ENCODE assay signal across 1 cellular context in genomic region chr10:80290474-80291220, GRCh38.
A peak's percentile ranks its signal among the peaks of the same experiment; 100 is the strongest.
TF ChIP-seq lines count a peak whose summit lies in the region.

No MANE protein-coding gene starts in this region.

TF ChIP-seq in HepG2, 621 proteins besides CTCF, POLR2A, EP300 and RAD21 (continued from another document and continues in another):
- TF ChIP-seq, protein P1, sequence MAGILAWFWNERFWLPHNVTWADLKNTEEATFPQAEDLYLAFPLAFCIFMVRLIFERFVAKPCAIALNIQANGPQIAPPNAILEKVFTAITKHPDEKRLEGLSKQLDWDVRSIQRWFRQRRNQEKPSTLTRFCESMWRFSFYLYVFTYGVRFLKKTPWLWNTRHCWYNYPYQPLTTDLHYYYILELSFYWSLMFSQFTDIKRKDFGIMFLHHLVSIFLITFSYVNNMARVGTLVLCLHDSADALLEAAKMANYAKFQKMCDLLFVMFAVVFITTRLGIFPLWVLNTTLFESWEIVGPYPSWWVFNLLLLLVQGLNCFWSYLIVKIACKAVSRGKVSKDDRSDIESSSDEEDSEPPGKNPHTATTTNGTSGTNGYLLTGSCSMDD (CRISPR knock-in tag; IDR thresholded peaks at IDR 0.05): no peak
- TF ChIP-seq POLR2AphosphoS2 (IDR thresholded peaks at IDR 0.05; ENCODE audit: low read depth, low read length) (no peak), ISL2 (CRISPR knock-in tag; IDR thresholded peaks at IDR 0.05) (peak; percentile 92), ZNF343 (CRISPR knock-in tag; IDR thresholded peaks at IDR 0.05) (no peak), ZNF589 (CRISPR knock-in tag; conservative IDR thresholded peaks at IDR 0.05) (no peak), NFATC3 (CRISPR knock-in tag; IDR thresholded peaks at IDR 0.05) (no peak), AHR (CRISPR knock-in tag; IDR thresholded peaks at IDR 0.05) (no peak), ZNF337 (CRISPR knock-in tag; IDR thresholded peaks at IDR 0.05; ENCODE audit: borderline replicate concordance, low read depth) (no peak), KLF9 (CRISPR knock-in tag; IDR thresholded peaks at IDR 0.05; ENCODE audit: low read depth) (0 out of 2 replicates have a peak, but pooled peaks have one; percentile 64), NAIF1 (CRISPR knock-in tag; IDR thresholded peaks at IDR 0.05; ENCODE audit: borderline replicate concordance) (no peak; the same call in 1 of the 2 replicates), THAP9 (CRISPR knock-in tag; IDR thresholded peaks at IDR 0.05; ENCODE audit: borderline replicate concordance) (no peak), ZBTB3 (CRISPR knock-in tag; IDR thresholded peaks at IDR 0.05; ENCODE audit: borderline replicate concordance, low read depth) (0 out of 2 replicates have a peak, but pooled peaks have one; percentile 44), PPARG (CRISPR knock-in tag; conservative IDR thresholded peaks at IDR 0.05) (peak; percentile 65; the same call in 1 of the 2 replicates), MLX (CRISPR knock-in tag; IDR thresholded peaks at IDR 0.05) (peak; percentile 19; the same call in 1 of the 2 replicates), ZNF3 (CRISPR knock-in tag; IDR thresholded peaks at IDR 0.05) (no peak), ATF7 (IDR thresholded peaks at IDR 0.05) (no peak), ATF7 (CRISPR knock-in tag; IDR thresholded peaks at IDR 0.05) (no peak), KLF15 (CRISPR knock-in tag; IDR thresholded peaks at IDR 0.05; ENCODE audit: borderline replicate concordance) (no peak), KDM5A (IDR thresholded peaks at IDR 0.05; ENCODE audit: borderline replicate concordance, low read length) (no peak), DNMT3B (CRISPR knock-in tag; conservative IDR thresholded peaks at IDR 0.05) (no peak), ZNF557 (CRISPR knock-in tag; IDR thresholded peaks at IDR 0.05) (no peak), TBX2 (CRISPR knock-in tag; IDR thresholded peaks at IDR 0.05; ENCODE audit: borderline replicate concordance) (peak; percentile 78), WIZ (CRISPR knock-in tag; IDR thresholded peaks at IDR 0.05) (no peak), DPF2 (CRISPR knock-in tag; IDR thresholded peaks at IDR 0.05; ENCODE audit: borderline replicate concordance, low read depth) (peak; percentile 77), ONECUT2 (CRISPR knock-in tag; IDR thresholded peaks at IDR 0.05) (no peak), FOXA3 (CRISPR knock-in tag; IDR thresholded peaks at IDR 0.05) (peak; percentile 82), GATAD2A (CRISPR knock-in tag; IDR thresholded peaks at IDR 0.05) (peak; percentile 93), ZNF263 (CRISPR knock-in tag; IDR thresholded peaks at IDR 0.05) (no peak), XRCC5 (optimal IDR thresholded peaks at IDR 0.05; ENCODE audit: low read length) (no peak), ZNF766 (CRISPR knock-in tag; IDR thresholded peaks at IDR 0.05; ENCODE audit: borderline replicate concordance) (no peak), AGO1 (IDR thresholded peaks at IDR 0.05; ENCODE audit: low read depth, low read length, poor library complexity, severe bottlenecking) (no peak), SMAD9 (CRISPR knock-in tag; IDR thresholded peaks at IDR 0.05) (no peak), ZNF614 (CRISPR knock-in tag; IDR thresholded peaks at IDR 0.05; ENCODE audit: borderline replicate concordance) (no peak)
- TF ChIP-seq, protein P2, sequence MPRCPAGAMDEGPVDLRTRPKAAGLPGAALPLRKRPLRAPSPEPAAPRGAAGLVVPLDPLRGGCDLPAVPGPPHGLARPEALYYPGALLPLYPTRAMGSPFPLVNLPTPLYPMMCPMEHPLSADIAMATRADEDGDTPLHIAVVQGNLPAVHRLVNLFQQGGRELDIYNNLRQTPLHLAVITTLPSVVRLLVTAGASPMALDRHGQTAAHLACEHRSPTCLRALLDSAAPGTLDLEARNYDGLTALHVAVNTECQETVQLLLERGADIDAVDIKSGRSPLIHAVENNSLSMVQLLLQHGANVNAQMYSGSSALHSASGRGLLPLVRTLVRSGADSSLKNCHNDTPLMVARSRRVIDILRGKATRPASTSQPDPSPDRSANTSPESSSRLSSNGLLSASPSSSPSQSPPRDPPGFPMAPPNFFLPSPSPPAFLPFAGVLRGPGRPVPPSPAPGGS (CRISPR knock-in tag; IDR thresholded peaks at IDR 0.05): no peak
- TF ChIP-seq, protein P3, sequence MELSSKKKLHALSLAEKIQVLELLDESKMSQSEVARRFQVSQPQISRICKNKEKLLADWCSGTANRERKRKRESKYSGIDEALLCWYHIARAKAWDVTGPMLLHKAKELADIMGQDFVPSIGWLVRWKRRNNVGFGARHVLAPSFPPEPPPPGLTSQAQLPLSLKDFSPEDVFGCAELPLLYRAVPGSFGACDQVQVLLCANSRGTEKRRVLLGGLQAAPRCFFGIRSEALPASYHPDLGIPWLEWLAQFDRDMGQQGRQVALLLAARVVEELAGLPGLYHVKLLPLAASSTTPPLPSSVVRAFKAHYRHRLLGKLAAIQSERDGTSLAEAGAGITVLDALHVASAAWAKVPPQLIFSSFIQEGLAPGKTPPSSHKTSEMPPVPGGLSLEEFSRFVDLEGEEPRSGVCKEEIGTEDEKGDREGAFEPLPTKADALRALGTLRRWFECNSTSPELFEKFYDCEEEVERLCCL (CRISPR knock-in tag; IDR thresholded peaks at IDR 0.05; ENCODE audit: borderline replicate concordance): no peak
- TF ChIP-seq, protein P4, sequence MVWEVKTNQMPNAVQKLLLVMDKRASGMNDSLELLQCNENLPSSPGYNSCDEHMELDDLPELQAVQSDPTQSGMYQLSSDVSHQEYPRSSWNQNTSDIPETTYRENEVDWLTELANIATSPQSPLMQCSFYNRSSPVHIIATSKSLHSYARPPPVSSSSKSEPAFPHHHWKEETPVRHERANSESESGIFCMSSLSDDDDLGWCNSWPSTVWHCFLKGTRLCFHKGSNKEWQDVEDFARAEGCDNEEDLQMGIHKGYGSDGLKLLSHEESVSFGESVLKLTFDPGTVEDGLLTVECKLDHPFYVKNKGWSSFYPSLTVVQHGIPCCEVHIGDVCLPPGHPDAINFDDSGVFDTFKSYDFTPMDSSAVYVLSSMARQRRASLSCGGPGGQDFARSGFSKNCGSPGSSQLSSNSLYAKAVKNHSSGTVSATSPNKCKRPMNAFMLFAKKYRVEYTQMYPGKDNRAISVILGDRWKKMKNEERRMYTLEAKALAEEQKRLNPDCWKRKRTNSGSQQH (CRISPR knock-in tag; IDR thresholded peaks at IDR 0.05; ENCODE audit: low read depth): 0 out of 2 replicates have a peak, but pooled peaks have one; percentile 64
- TF ChIP-seq, protein P5, sequence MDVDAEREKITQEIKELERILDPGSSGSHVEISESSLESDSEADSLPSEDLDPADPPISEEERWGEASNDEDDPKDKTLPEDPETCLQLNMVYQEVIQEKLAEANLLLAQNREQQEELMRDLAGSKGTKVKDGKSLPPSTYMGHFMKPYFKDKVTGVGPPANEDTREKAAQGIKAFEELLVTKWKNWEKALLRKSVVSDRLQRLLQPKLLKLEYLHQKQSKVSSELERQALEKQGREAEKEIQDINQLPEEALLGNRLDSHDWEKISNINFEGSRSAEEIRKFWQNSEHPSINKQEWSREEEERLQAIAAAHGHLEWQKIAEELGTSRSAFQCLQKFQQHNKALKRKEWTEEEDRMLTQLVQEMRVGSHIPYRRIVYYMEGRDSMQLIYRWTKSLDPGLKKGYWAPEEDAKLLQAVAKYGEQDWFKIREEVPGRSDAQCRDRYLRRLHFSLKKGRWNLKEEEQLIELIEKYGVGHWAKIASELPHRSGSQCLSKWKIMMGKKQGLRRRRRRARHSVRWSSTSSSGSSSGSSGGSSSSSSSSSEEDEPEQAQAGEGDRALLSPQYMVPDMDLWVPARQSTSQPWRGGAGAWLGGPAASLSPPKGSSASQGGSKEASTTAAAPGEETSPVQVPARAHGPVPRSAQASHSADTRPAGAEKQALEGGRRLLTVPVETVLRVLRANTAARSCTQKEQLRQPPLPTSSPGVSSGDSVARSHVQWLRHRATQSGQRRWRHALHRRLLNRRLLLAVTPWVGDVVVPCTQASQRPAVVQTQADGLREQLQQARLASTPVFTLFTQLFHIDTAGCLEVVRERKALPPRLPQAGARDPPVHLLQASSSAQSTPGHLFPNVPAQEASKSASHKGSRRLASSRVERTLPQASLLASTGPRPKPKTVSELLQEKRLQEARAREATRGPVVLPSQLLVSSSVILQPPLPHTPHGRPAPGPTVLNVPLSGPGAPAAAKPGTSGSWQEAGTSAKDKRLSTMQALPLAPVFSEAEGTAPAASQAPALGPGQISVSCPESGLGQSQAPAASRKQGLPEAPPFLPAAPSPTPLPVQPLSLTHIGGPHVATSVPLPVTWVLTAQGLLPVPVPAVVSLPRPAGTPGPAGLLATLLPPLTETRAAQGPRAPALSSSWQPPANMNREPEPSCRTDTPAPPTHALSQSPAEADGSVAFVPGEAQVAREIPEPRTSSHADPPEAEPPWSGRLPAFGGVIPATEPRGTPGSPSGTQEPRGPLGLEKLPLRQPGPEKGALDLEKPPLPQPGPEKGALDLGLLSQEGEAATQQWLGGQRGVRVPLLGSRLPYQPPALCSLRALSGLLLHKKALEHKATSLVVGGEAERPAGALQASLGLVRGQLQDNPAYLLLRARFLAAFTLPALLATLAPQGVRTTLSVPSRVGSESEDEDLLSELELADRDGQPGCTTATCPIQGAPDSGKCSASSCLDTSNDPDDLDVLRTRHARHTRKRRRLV (CRISPR knock-in tag; IDR thresholded peaks at IDR 0.05): peak; percentile 99
- TF ChIP-seq, protein P6, sequence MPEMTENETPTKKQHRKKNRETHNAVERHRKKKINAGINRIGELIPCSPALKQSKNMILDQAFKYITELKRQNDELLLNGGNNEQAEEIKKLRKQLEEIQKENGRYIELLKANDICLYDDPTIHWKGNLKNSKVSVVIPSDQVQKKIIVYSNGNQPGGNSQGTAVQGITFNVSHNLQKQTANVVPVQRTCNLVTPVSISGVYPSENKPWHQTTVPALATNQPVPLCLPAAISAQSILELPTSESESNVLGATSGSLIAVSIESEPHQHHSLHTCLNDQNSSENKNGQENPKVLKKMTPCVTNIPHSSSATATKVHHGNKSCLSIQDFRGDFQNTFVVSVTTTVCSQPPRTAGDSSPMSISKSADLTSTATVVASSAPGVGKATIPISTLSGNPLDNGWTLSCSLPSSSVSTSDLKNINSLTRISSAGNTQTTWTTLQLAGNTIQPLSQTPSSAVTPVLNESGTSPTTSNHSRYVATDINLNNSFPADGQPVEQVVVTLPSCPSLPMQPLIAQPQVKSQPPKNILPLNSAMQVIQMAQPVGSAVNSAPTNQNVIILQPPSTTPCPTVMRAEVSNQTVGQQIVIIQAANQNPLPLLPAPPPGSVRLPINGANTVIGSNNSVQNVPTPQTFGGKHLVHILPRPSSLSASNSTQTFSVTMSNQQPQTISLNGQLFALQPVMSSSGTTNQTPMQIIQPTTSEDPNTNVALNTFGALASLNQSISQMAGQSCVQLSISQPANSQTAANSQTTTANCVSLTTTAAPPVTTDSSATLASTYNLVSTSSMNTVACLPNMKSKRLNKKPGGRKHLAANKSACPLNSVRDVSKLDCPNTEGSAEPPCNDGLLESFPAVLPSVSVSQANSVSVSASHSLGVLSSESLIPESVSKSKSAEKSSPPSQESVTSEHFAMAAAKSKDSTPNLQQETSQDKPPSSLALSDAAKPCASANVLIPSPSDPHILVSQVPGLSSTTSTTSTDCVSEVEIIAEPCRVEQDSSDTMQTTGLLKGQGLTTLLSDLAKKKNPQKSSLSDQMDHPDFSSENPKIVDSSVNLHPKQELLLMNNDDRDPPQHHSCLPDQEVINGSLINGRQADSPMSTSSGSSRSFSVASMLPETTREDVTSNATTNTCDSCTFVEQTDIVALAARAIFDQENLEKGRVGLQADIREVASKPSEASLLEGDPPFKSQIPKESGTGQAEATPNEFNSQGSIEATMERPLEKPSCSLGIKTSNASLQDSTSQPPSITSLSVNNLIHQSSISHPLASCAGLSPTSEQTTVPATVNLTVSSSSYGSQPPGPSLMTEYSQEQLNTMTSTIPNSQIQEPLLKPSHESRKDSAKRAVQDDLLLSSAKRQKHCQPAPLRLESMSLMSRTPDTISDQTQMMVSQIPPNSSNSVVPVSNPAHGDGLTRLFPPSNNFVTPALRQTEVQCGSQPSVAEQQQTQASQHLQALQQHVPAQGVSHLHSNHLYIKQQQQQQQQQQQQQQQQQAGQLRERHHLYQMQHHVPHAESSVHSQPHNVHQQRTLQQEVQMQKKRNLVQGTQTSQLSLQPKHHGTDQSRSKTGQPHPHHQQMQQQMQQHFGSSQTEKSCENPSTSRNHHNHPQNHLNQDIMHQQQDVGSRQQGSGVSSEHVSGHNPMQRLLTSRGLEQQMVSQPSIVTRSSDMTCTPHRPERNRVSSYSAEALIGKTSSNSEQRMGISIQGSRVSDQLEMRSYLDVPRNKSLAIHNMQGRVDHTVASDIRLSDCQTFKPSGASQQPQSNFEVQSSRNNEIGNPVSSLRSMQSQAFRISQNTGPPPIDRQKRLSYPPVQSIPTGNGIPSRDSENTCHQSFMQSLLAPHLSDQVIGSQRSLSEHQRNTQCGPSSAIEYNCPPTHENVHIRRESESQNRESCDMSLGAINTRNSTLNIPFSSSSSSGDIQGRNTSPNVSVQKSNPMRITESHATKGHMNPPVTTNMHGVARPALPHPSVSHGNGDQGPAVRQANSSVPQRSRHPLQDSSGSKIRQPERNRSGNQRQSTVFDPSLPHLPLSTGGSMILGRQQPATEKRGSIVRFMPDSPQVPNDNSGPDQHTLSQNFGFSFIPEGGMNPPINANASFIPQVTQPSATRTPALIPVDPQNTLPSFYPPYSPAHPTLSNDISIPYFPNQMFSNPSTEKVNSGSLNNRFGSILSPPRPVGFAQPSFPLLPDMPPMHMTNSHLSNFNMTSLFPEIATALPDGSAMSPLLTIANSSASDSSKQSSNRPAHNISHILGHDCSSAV (CRISPR knock-in tag; IDR thresholded peaks at IDR 0.05; ENCODE audit: borderline replicate concordance): no peak
- TF ChIP-seq, protein P7, sequence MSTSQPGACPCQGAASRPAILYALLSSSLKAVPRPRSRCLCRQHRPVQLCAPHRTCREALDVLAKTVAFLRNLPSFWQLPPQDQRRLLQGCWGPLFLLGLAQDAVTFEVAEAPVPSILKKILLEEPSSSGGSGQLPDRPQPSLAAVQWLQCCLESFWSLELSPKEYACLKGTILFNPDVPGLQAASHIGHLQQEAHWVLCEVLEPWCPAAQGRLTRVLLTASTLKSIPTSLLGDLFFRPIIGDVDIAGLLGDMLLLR (CRISPR knock-in tag; IDR thresholded peaks at IDR 0.05): no peak
